ENCODE assay signal across 1 cellular context in the genomic region with DNA sequence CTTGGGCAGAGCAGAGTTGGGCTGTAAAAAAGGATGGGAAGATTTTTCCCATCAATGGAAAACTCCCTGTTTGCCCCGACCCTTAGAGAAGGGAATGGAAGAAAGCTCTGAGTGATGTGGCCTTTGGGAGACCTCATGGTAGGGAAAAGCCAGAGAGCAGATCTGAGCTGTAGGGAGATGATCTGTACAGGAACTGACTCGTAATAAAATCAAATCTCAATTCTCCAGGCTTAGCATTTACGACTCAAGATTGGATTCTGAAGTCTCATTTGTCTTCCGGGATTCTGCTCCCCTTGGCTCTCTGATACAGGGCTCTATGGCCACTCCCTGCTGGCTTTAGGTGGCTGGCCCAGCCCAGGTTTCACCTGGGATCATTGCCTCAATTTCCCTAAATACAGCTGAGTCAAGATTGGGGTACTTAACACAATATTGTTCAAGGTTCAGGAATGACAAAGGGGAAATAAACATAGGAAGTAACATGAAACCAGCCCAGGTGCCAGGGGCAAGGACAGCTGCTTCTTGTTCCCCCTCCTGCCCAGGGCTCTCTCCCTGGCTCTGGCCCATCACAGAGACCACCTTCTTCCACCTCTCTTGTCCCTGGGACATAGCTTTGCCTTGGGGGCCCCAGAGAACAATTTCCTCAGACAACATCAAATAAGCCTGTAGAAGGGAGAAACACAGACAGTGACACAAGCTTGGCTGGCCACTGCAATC.
TF ChIP-seq lines count a peak whose summit lies in the region.

No MANE protein-coding gene starts in this region.

TF ChIP-seq in K562, 482 proteins besides CTCF, POLR2A, EP300 and RAD21 (continued from another document):
- no peak for TF ChIP-seq MGA (IDR thresholded peaks at IDR 0.05)
- no peak for TF ChIP-seq NCOR1 (IDR thresholded peaks at IDR 0.05)
- no peak for TF ChIP-seq ZBTB11 (CRISPR knock-in tag; IDR thresholded peaks at IDR 0.05)
- no peak for TF ChIP-seq TCF7 (IDR thresholded peaks at IDR 0.05; ENCODE audit: borderline replicate concordance)
- no peak for TF ChIP-seq SRSF7 (optimal IDR thresholded peaks at IDR 0.05; ENCODE audit: low read depth, low read length)
- no peak for TF ChIP-seq HDAC8 (tag; IDR thresholded peaks at IDR 0.05)
- no peak for TF ChIP-seq MTA1 (IDR thresholded peaks at IDR 0.05; ENCODE audit: borderline replicate concordance)
- TF ChIP-seq MAZ (CRISPR knock-in tag; conservative IDR thresholded peaks at IDR 0.05 in 1 of 2, IDR thresholded peaks at IDR 0.05 in 1 of 2), result no peak
- no peak for TF ChIP-seq ZNF561 (CRISPR knock-in tag; conservative IDR thresholded peaks at IDR 0.05)
- TF ChIP-seq ZNF140 (CRISPR knock-in tag; IDR thresholded peaks at IDR 0.05), result no peak
- no peak for TF ChIP-seq MED1 (CRISPR knock-in tag; IDR thresholded peaks at IDR 0.05; ENCODE audit: borderline replicate concordance)
- no peak for TF ChIP-seq FOS (IDR thresholded peaks at IDR 0.05; ENCODE audit: extremely low read depth, insufficient read length)
- TF ChIP-seq ARID1B (IDR thresholded peaks at IDR 0.05), result no peak
- no peak for TF ChIP-seq ZNF121 (CRISPR knock-in tag; conservative IDR thresholded peaks at IDR 0.05)
- no peak for TF ChIP-seq HMG20A (CRISPR knock-in tag; conservative IDR thresholded peaks at IDR 0.05)
- TF ChIP-seq, protein P1, sequence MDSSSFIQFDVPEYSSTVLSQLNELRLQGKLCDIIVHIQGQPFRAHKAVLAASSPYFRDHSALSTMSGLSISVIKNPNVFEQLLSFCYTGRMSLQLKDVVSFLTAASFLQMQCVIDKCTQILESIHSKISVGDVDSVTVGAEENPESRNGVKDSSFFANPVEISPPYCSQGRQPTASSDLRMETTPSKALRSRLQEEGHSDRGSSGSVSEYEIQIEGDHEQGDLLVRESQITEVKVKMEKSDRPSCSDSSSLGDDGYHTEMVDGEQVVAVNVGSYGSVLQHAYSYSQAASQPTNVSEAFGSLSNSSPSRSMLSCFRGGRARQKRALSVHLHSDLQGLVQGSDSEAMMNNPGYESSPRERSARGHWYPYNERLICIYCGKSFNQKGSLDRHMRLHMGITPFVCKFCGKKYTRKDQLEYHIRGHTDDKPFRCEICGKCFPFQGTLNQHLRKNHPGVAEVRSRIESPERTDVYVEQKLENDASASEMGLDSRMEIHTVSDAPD (CRISPR knock-in tag; IDR thresholded peaks at IDR 0.05), result no peak
- TF ChIP-seq MBD1 (CRISPR knock-in tag; IDR thresholded peaks at IDR 0.05), result no peak
- no peak for TF ChIP-seq NFXL1 (CRISPR knock-in tag; IDR thresholded peaks at IDR 0.05)
- no peak for TF ChIP-seq SMARCE1 (IDR thresholded peaks at IDR 0.05)
TF ChIP-seq in K562: peak in this region for 0.
